Comparison of ENCODE assay signal across 1 cellular context in the genomic region with DNA sequence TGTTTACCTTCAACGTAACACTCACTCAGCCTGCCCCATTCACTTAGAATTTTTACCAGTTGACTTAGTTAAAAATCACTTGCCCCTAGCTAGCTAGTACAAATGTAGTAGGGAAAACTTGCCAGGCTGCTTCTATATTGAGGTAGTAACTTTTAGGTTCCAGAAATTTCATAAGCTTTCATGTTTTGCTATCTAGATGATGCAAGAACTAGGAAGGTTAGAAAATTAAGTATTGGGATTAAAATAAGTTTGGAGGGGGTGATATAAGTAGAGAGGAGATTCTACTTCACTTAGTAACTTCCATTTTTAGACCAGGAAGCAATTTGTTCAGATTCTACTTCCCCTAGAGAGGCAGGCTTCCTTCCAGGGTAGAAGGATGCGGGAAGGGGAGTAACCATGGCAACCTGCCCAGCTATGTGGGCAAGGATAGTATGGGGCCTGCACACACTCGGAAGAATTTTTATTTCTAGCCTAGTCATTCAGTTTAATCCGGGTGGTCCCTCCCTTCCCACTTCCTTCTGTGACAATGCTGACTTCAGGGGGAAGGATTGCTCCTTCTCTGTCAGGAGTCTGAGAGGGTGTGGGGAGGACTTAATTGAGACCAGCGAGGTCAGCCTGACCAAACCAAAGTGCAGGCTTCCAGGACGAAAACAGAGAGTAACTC.
TF ChIP-seq lines count a peak whose summit lies in the region.

No MANE protein-coding gene starts in this region.

TF ChIP-seq in K562, 482 proteins besides CTCF, POLR2A, EP300 and RAD21:
- no peak for TF ChIP-seq NR4A1 (CRISPR knock-in tag; IDR thresholded peaks at IDR 0.05)
- no peak for TF ChIP-seq NR4A1 (tag; IDR thresholded peaks at IDR 0.05)
- TF ChIP-seq GABPB2 (CRISPR knock-in tag; conservative IDR thresholded peaks at IDR 0.05), result no peak
- TF ChIP-seq ILK (tag; IDR thresholded peaks at IDR 0.05; ENCODE audit: borderline replicate concordance, low read depth), result no peak
- TF ChIP-seq CEBPG (CRISPR knock-in tag; IDR thresholded peaks at IDR 0.05), result no peak
- peak; percentile 70 to 72 for TF ChIP-seq CEBPG (tag; conservative IDR thresholded peaks at IDR 0.05 in 1 of 2, IDR thresholded peaks at IDR 0.05 in 1 of 2)
- TF ChIP-seq ZNF707 (CRISPR knock-in tag; conservative IDR thresholded peaks at IDR 0.05), result no peak
- peak; percentile 43; the same call in 1 of the 2 replicates for TF ChIP-seq ATF3 (IDR thresholded peaks at IDR 0.05)
- no peak for TF ChIP-seq ATF3 (CRISPR knock-in tag; conservative IDR thresholded peaks at IDR 0.05)
- peak; percentile 87 for TF ChIP-seq RFX1 (IDR thresholded peaks at IDR 0.05)
- no peak for TF ChIP-seq ZNF586 (CRISPR knock-in tag; conservative IDR thresholded peaks at IDR 0.05)
- TF ChIP-seq CEBPB (tag; IDR thresholded peaks at IDR 0.05), result 0 out of 2 replicates have a peak, but pooled peaks have one; percentile 25
- no peak for TF ChIP-seq NEUROD1 (IDR thresholded peaks at IDR 0.05; ENCODE audit: borderline replicate concordance, low read depth, low read length, partially characterized antibody)
- no peak for TF ChIP-seq ZKSCAN3 (CRISPR knock-in tag; IDR thresholded peaks at IDR 0.05)
- TF ChIP-seq POLR2H (tag; IDR thresholded peaks at IDR 0.05; ENCODE audit: low read depth), result no peak
- no peak for TF ChIP-seq HMBOX1 (IDR thresholded peaks at IDR 0.05)
- no peak for TF ChIP-seq FOXO4 (CRISPR knock-in tag; IDR thresholded peaks at IDR 0.05)
- no peak for TF ChIP-seq ZNF79 (CRISPR knock-in tag; IDR thresholded peaks at IDR 0.05; ENCODE audit: low read depth)
TF ChIP-seq in K562: peak in this region for 4.
